In the genomic region with DNA sequence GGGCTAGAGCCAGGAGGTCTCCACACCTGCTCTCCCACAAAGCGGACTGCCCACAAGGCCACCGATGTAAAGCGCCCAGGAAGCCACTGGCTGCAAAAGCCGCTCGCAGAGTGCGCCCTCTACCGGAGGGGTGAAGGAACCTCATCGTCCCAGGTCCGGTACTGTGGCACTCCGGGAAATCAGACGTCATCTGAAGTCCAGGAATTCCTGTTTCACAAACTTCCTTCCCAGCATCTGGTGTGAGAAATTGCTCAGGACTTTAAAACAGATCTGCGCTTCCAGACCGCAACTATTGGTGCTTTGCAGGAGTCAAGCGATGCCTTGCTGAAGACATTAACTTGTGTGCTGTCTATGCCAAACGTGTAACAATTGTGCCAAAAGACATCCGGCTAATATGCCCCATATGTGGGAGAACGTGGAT, we compare ENCODE assay signal across 8 cellular contexts.
A peak's percentile ranks its signal among the peaks of the same experiment; 100 is the strongest.
DNase-seq lines count a peak whose midpoint lies in the region; ATAC-seq and TF ChIP-seq lines count a peak whose summit lies in the region.

No MANE protein-coding gene starts in this region.

- H3K36me3 Mint-ChIP-seq in Caco-2 (ENCODE audit: insufficient read depth, unreplicated experiment) (no peaks in the 10 kb centered on the region), neural crest cell (ENCODE audit: low read depth) (no peaks in the 10 kb centered on the region)

- H3K9me3 Mint-ChIP-seq in Caco-2 (ENCODE audit: unreplicated experiment) = peaks cover 29% of the 10 kb centered on the region
- no peaks in the 10 kb centered on the region for H3K9me3 Mint-ChIP-seq in neural crest cell

- H3K36me3 ChIP-seq in Caco-2 (ENCODE audit: control insufficient read depth, insufficient read depth, low read length) = no peaks in the 10 kb centered on the region
- H3K36me3 ChIP-seq in breast epithelium = no peaks in the 10 kb centered on the region
- H3K36me3 ChIP-seq in effector memory CD4-positive, alpha-beta T cell (ENCODE audit: control insufficient read depth, insufficient read depth, low read length) = no peaks in the 10 kb centered on the region

- no TSS peak for BruUV-seq in Caco-2 (replicated peaks; lab: Mats Ljungman, UMichigan)

- POLR2A ChIA-PET in Caco-2 (lab: Charles Lee) = no interaction called here

- H3K4me1 ChIP-seq in Caco-2 (peaks cover 7% of the 10 kb centered on the region; the same call in 1 of the 2 replicates), breast epithelium (no peaks in the 10 kb centered on the region)
- H3K4me1 ChIP-seq in effector memory CD4-positive, alpha-beta T cell (ENCODE audit: control insufficient read depth, insufficient read depth, low read length, poor library complexity, severe bottlenecking) = no peaks in the 10 kb centered on the region

- intact Hi-C loops in Caco-2 (cut with micrococcal nuclease; ENCODE audit: unreplicated experiment) = no loop called here
- intact Hi-C loops in breast epithelium (cut with DNase I; ENCODE audit: low total_unique reads) = no loop called here

- CTCF ChIA-PET in Caco-2 (lab: Charles Lee) = no interaction called here

- peaks cover 10% of the 10 kb centered on the region for H3K27me3 Mint-ChIP-seq in Caco-2 (ENCODE audit: insufficient read depth, unreplicated experiment)
- no peaks in the 10 kb centered on the region for H3K27me3 Mint-ChIP-seq in neural crest cell (ENCODE audit: low read depth)

- H3K4me1 Mint-ChIP-seq in Caco-2 (ENCODE audit: low read depth, unreplicated experiment) (peaks cover 15% of the 10 kb centered on the region), neural crest cell (peaks cover 26% of the 10 kb centered on the region)

- H3K4me3 Mint-ChIP-seq in Caco-2 (ENCODE audit: unreplicated experiment) = no peak overlapping the region
- H3K4me3 Mint-ChIP-seq in neural crest cell = peak overlapping the region; percentile 44

- no peak overlapping the region for H3K4me3 ChIP-seq in Caco-2 (ENCODE audit: low read depth, low read length)
- H3K4me3 ChIP-seq in breast epithelium = peak overlapping the region in 1 of 3 donors; percentile 18
- H3K4me3 ChIP-seq in effector memory CD4-positive, alpha-beta T cell (ENCODE audit: insufficient read depth, low read depth, low read length, poor library complexity, severe bottlenecking) = no peak overlapping the region

- H3K27me3 ChIP-seq in Caco-2 (replicated peaks; ENCODE audit: control insufficient read depth, insufficient read depth, low read length) = no peaks in the 10 kb centered on the region
- H3K27me3 ChIP-seq in breast epithelium = no peaks in the 10 kb centered on the region
- no peaks in the 10 kb centered on the region for H3K27me3 ChIP-seq in effector memory CD4-positive, alpha-beta T cell (replicated peaks; ENCODE audit: control insufficient read depth, insufficient read depth, low read length, poor library complexity, severe bottlenecking)

- peak in 1 of 2 experiments; percentile 25 for DNase-seq in Caco-2
- peak; percentile 69 for DNase-seq in HK-2 (ENCODE audit: unreplicated experiment)
- no peak for DNase-seq in breast epithelium (ENCODE audit: low spot score in 2 of 2)
- DNase-seq in neural crest cell (ENCODE audit: low read depth, low spot score) = peak; percentile 85
- DNase-seq in foreskin melanocyte = no peak
- DNase-seq in effector memory CD4-positive, alpha-beta T cell = no peak
- DNase-seq in amniotic stem cell (lab: John Stamatoyannopoulos, UW) = no peak
- DNase-seq in omental fat pad (ENCODE audit: low spot score) = no peak

- ATAC-seq in omental fat pad (ENCODE audit: low FRiP score) = no peak

- H3K9me3 ChIP-seq in Caco-2 = peaks cover 5% of the 10 kb centered on the region; the same call in 1 of the 2 replicates
- H3K9me3 ChIP-seq in breast epithelium = no peaks in the 10 kb centered on the region
- H3K9me3 ChIP-seq in effector memory CD4-positive, alpha-beta T cell (ENCODE audit: control insufficient read depth, low read length) = no peaks in the 10 kb centered on the region

- TF ChIP-seq POLR2A in breast epithelium (IDR thresholded peaks at IDR 0.05) = no peak

- no peak overlapping the region for H3K27ac ChIP-seq in breast epithelium
- H3K27ac ChIP-seq in effector memory CD4-positive, alpha-beta T cell (ENCODE audit: insufficient read depth, low read length, poor library complexity, severe bottlenecking) = no peak overlapping the region

- H3K27ac Mint-ChIP-seq in Caco-2 (ENCODE audit: unreplicated experiment) = no peak overlapping the region
- H3K27ac Mint-ChIP-seq in neural crest cell (ENCODE audit: unreplicated experiment) = no peak overlapping the region

- TF ChIP-seq CTCF in Caco-2 (IDR thresholded peaks at IDR 0.05; ENCODE audit: insufficient read depth in 1 of 2, low read depth in 1 of 2, low read length in 1 of 2, severe bottlenecking in 1 of 2, unreplicated experiment in 1 of 2) (peak; percentile 26 to 30), breast epithelium (IDR thresholded peaks at IDR 0.05) (peak; percentile 27 to 30 (median 27)), neural crest cell (conservative IDR thresholded peaks at IDR 0.05) (peak; percentile 92), omental fat pad (IDR thresholded peaks at IDR 0.05) (no peak)

Comparison
In these comparisons a context has a peak if more than half of its experiments do, and no peak if none do; other contexts are left out.
1. DNase-seq: peak in HK-2 (single experiment) and neural crest cell (single experiment); none in breast epithelium (0 of 2), foreskin melanocyte (single experiment), effector memory CD4-positive, alpha-beta T cell (0 of 3), amniotic stem cell (single experiment) and omental fat pad (single experiment).
2. CTCF ChIP-seq: peak in Caco-2 (2 of 2), breast epithelium (3 of 3) and neural crest cell (single experiment); none in omental fat pad (0 of 3).